8 cellular contexts compared by ENCODE assay signal in the genomic region with DNA sequence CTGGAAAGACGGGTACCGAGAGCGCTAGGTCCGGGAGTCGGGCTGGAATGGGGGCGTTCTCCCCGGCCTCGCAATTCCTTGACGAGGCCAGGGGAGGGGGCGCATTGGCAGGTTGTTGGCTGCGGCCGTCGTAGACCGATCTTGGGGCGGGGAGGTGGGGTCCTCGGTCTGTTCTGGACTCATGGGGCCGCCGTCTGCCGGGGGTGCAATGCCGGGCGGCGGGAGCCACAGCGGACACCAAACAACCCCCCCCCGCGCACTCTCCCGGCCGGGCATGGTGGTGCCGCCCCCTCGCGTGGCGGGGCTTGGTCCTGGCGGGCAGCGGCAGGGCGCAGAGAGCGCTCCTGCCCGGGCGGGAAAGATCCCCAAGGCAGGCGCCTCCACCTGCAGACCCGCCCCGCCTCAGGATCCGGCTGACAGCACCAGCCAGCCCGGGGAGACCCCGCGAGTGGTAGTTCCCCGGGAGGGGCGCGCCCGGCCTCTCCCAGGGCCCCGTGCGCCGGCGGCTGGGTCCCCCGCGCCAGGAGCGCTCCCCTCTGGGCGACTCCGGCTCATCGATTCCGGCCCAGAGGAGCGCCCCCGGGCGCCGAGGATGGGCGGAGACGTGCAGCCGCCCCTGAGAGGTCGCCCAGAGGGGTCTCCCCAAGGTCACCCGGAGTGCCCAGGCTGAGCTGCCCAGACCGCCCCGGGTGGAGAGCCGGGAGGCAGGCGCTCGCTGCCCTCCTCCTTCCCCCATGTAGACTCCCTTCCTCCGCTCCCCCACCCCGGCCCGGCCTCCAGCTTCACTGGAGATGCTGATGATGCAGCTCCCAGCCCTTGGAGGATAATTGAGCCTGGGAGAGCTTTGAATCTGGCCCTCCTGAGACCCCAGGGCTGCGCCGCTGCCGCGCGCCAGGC. TPM values are rescaled to one million over a fixed set of nuclear protein-coding genes. Genes with fewer than 3 reads are reported as not detected.
A peak's percentile ranks its signal among the peaks of the same experiment; 100 is the strongest.
DNase-seq lines count a peak whose midpoint lies in the region; ATAC-seq and TF ChIP-seq lines count a peak whose summit lies in the region.

No MANE protein-coding gene starts in this region.

- peak overlapping the region; percentile 79 for H3K4me3 ChIP-seq in iPS-20b (ENCODE audit: low read length)
- H3K4me3 ChIP-seq in spleen = peak overlapping the region; percentile 70 to 95 (median 82)

- H3K27me3 ChIP-seq in iPS-20b (ENCODE audit: insufficient read depth, low read length) (peaks cover 26% of the 10 kb centered on the region), spleen (replicated peaks in 1 of 7) (peaks cover 0 to 28% (median 5%) of the 10 kb centered on the region in 7 donors)

- ATAC-seq in GM18502 (IDR thresholded peaks at IDR 0.05; ENCODE audit: poor library complexity, unreplicated experiment) = peak; percentile 26
- peak; percentile 14 for ATAC-seq in activated naive CD8-positive, alpha-beta T cell treated with anti-CD3 and anti-CD28 coated beads, Interleukin-2, amount 50 U/mL, for 24 hours
- ATAC-seq in GM19452 (IDR thresholded peaks at IDR 0.05; ENCODE audit: unreplicated experiment) = no peak
- no peak for ATAC-seq in GM19351 (IDR thresholded peaks at IDR 0.05; ENCODE audit: unreplicated experiment)

- TF ChIP-seq CTCF in spleen (IDR thresholded peaks at IDR 0.05 in 8 of 11, conservative IDR thresholded peaks at IDR 0.05 in 3 of 11) = peak in 4 of 11 experiments; percentile 5 to 27 (median 12)

- DNase-seq in OCI-M1 (lab: John Stamatoyannopoulos, UW) (peak; percentile 42), spleen (peak; percentile 89), NCI-H2029 treated with DMSO at 0.1 percent for 48 hours (lab: John Stamatoyannopoulos, UW) (no peak)
- peak; percentile 64 for DNase-seq in activated naive CD8-positive, alpha-beta T cell treated with anti-CD3 and anti-CD28 coated beads, Interleukin-2, amount 50 U/mL, for 24 hours

- no peaks in the 10 kb centered on the region for H3K36me3 ChIP-seq in iPS-20b (ENCODE audit: insufficient read depth, low read depth, low read length)
- peaks cover 0 to 21% (median 4%) of the 10 kb centered on the region in 6 donors for H3K36me3 ChIP-seq in spleen

- peak overlapping the region; percentile 47; the same call in 1 of the 2 replicates for H3K9ac ChIP-seq in iPS-20b (ENCODE audit: low read depth, low read length)

- intact Hi-C loops in spleen (cut with DNase I; ENCODE audit: low total_unique reads) = loop anchor here (5.0 to 10.0 kb wide), 2 partner anchors 69 to 86 kb away; no protein-coding TSS in a partner anchor

- peaks cover 18% of the 10 kb centered on the region; the same call in 1 of the 2 replicates for H3K4me1 ChIP-seq in iPS-20b (ENCODE audit: insufficient read depth, low read length)
- H3K4me1 ChIP-seq in spleen = peaks cover 37 to 75% (median 68%) of the 10 kb centered on the region in 6 donors

- no peaks in the 10 kb centered on the region for H3K9me3 Mint-ChIP-seq in activated naive CD8-positive, alpha-beta T cell treated with anti-CD3 and anti-CD28 coated beads, Interleukin-2, amount 50 U/mL, for 24 hours

- peaks cover 62% of the 10 kb centered on the region for H3K4me1 Mint-ChIP-seq in activated naive CD8-positive, alpha-beta T cell treated with anti-CD3 and anti-CD28 coated beads, Interleukin-2, amount 50 U/mL, for 24 hours

- 0 to 1% (median 1%) methylated on average over 27 to 81 of the region's 81 CpGs for WGBS in spleen, 5 donors

- H3K27me3 Mint-ChIP-seq in activated naive CD8-positive, alpha-beta T cell treated with anti-CD3 and anti-CD28 coated beads, Interleukin-2, amount 50 U/mL, for 24 hours = no peaks in the 10 kb centered on the region

- peaks cover 36% of the 10 kb centered on the region for H3K36me3 Mint-ChIP-seq in activated naive CD8-positive, alpha-beta T cell treated with anti-CD3 and anti-CD28 coated beads, Interleukin-2, amount 50 U/mL, for 24 hours (ENCODE audit: low read depth)

- peak overlapping the region; percentile 85 for H3K4me3 Mint-ChIP-seq in activated naive CD8-positive, alpha-beta T cell treated with anti-CD3 and anti-CD28 coated beads, Interleukin-2, amount 50 U/mL, for 24 hours

- peak overlapping the region; percentile 95 for H3K27ac Mint-ChIP-seq in activated naive CD8-positive, alpha-beta T cell treated with anti-CD3 and anti-CD28 coated beads, Interleukin-2, amount 50 U/mL, for 24 hours

- no peak for TF ChIP-seq POLR2A in spleen (IDR thresholded peaks at IDR 0.05)

- no peaks in the 10 kb centered on the region for H3K9me3 ChIP-seq in iPS-20b (ENCODE audit: insufficient read depth, low read depth, low read length)
- H3K9me3 ChIP-seq in spleen = no peaks in the 10 kb centered on the region

- H3K27ac ChIP-seq in iPS-20b (ENCODE audit: low read length) (no peak overlapping the region), spleen (peak overlapping the region; percentile 73 to 98 (median 90))

RNA-seq across cellular contexts. Expression of gene PPP1R16B, which starts 0.7 kb away (rescaled TPM):
- total RNA-seq in spleen = 10 to 100 TPM; 35.7 to 66.0 (median 47.4) TPM
- 10 to 100 TPM; 16.0 to 35.0 (median 16.5) TPM for polyA plus RNA-seq in spleen

RNA-seq across cellular contexts. Expression of gene ACTR5, which starts 57.9 kb away (rescaled TPM):
- total RNA-seq in spleen = 10 to 100 TPM in 3 of 7 donors, 1 to 10 TPM in 4; 8.4 to 12.8 (median 9.6) TPM
- 10 to 100 TPM in 1 of 3 donors, 1 to 10 TPM in 2; 5.6 to 10.9 (median 9.4) TPM for polyA plus RNA-seq in spleen

Comparison
In these comparisons a context has a peak if more than half of its experiments do, and no peak if none do; other contexts are left out.
1. ATAC-seq: peak in GM18502 (single experiment) and activated naive CD8-positive, alpha-beta T cell treated with anti-CD3 and anti-CD28 coated beads, Interleukin-2, amount 50 U/mL, for 24 hours (single experiment); none in GM19452 (single experiment) and GM19351 (single experiment).